In the genomic region with DNA sequence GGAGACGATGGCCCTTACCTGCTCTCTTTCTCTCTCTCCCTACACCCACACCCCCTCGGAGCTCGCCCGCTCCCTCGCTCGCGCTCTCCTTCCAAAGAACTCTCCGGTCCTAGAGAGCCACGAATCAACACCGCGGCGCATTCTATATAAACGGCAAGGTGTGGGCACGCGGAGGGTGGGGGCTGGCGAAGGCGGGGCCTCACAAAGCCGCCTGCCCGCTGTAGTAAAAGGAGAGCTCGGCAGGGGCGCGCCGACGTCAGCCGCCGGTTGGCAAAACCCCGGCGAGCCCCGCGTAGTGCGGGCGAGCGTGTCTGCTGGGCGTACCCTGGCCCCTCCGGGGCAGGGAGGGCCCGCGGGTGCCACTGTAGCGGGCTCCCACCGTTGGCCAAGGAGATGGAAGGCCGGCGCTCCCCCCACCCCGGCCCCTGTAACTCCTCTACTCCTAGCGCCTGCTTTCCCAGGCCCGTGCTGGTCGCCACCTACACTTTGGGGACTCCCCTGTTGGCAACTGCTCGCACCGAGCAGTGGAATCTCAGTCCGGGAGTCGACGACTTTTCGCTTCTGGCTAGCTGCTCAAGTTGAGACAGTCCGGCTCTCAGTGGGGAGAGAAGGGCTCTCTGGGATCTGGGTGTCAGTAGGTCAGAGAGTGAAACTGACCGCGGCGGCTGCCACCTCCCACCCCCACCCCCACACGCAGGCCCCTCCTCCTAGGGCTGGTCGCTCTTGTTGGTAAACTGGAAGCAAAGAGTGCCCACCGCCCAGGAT, we compare ENCODE assay signal across 8 cellular contexts.
DNase-seq lines count a peak whose midpoint lies in the region; ATAC-seq and TF ChIP-seq lines count a peak whose summit lies in the region.

No MANE protein-coding gene starts in this region.

- H3K4me1 ChIP-seq in neuronal stem cell (ENCODE audit: control insufficient read depth in 2 of 2, insufficient read depth in 1 of 2, low read depth in 1 of 2, low read length in 2 of 2), result peaks cover 4 to 11% of the 10 kb centered on the region in 2 donors

- no peak for TF ChIP-seq CTCF in fibroblast of the aortic adventitia (IDR thresholded peaks at IDR 0.05; ENCODE audit: insufficient read depth, low read length)

- no peak overlapping the region for H3K27ac Mint-ChIP-seq in activated T-cell treated with anti-CD3 and anti-CD28 coated beads, Interleukin-2, amount 50 U/mL, for 24 hours

- no peaks in the 10 kb centered on the region for H3K79me1 ChIP-seq in neuronal stem cell (ENCODE audit: low read depth, low read length)

- no CpG with 5 or more reads among the region's 58 CpGs for WGBS in neuronal stem cell (ENCODE audit: extremely low coverage in 2 of 2, insufficient read length in 2 of 2, insufficient replicate concordance in 1 of 2), 2 donors

- no peak overlapping the region for H2BK15ac ChIP-seq in neuronal stem cell (ENCODE audit: low read length)

- H3K4me3 ChIP-seq in fibroblast of the aortic adventitia (ENCODE audit: low read depth, low read length), result peak overlapping the region; percentile 66
- H3K4me3 ChIP-seq in neuronal stem cell (ENCODE audit: low read length in 2 of 2), result peak overlapping the region; percentile 53 to 83

- no peaks in the 10 kb centered on the region for H3K27me3 ChIP-seq in neuronal stem cell (ENCODE audit: control insufficient read depth in 3 of 3, insufficient read depth in 3 of 3, low read depth in 1 of 3, low read length in 3 of 3)

- no peak overlapping the region for H3K4ac ChIP-seq in neuronal stem cell (ENCODE audit: low read length)

- peak overlapping the region; percentile 87 for H3K18ac ChIP-seq in neuronal stem cell (ENCODE audit: low read length)

- H3K27me3 Mint-ChIP-seq in activated T-cell treated with anti-CD3 and anti-CD28 coated beads, Interleukin-2, amount 50 U/mL, for 24 hours, result peaks cover 81% of the 10 kb centered on the region

- peak overlapping the region; percentile 87 for H2AFZ ChIP-seq in neuronal stem cell (ENCODE audit: low read length)

- no peaks in the 10 kb centered on the region for H3K9me3 ChIP-seq in neuronal stem cell (replicated peaks in 1 of 2; ENCODE audit: control insufficient read depth in 2 of 2, insufficient read depth in 1 of 2, low read depth in 1 of 2, low read length in 2 of 2)

- no peaks in the 10 kb centered on the region for H3K36me3 Mint-ChIP-seq in activated T-cell treated with anti-CD3 and anti-CD28 coated beads, Interleukin-2, amount 50 U/mL, for 24 hours (ENCODE audit: low read depth)

- no peak overlapping the region for H3K27ac ChIP-seq in neuronal stem cell (replicated peaks; ENCODE audit: low read length)

- H3K4me3 Mint-ChIP-seq in activated T-cell treated with anti-CD3 and anti-CD28 coated beads, Interleukin-2, amount 50 U/mL, for 24 hours, result peak overlapping the region; percentile 46

- H3K36me3 ChIP-seq in neuronal stem cell (replicated peaks in 1 of 2; ENCODE audit: control insufficient read depth in 2 of 2, insufficient read depth in 2 of 2, low read length in 2 of 2), result no peaks in the 10 kb centered on the region

- H4K8ac ChIP-seq in neuronal stem cell (ENCODE audit: low read depth, low read length), result no peak overlapping the region

- H3K4me1 Mint-ChIP-seq in activated T-cell treated with anti-CD3 and anti-CD28 coated beads, Interleukin-2, amount 50 U/mL, for 24 hours (ENCODE audit: low read depth), result peaks cover 4% of the 10 kb centered on the region

- no peak overlapping the region for H2BK12ac ChIP-seq in neuronal stem cell (ENCODE audit: low read length)

- peak overlapping the region; percentile 73 for H3K4me2 ChIP-seq in neuronal stem cell (ENCODE audit: insufficient read depth, low read length, poor library complexity, severe bottlenecking)

- H4K91ac ChIP-seq in neuronal stem cell (ENCODE audit: low read depth, low read length, poor library complexity), result no peak overlapping the region

- no peak for DNase-seq in activated T-cell treated with anti-CD3 and anti-CD28 coated beads, Interleukin-2, amount 50 U/mL, for 24 hours
- DNase-seq in activated T-cell treated with anti-CD3 and anti-CD28 coated beads, Interleukin-2, amount 50 U/mL, for 1 hour, result no peak
- DNase-seq in SK-N-DZ (ENCODE audit: low spot score), result peak; percentile 81
- DNase-seq in fibroblast of the aortic adventitia (ENCODE audit: low read depth), result peak; percentile 19
- DNase-seq in neuronal stem cell (ENCODE audit: low spot score), result no peak
- no peak for DNase-seq in stimulated activated CD4-positive, alpha-beta T cell treated with anti-CD3 and anti-CD28 coated beads, Interleukin-1b, Interleukin-23, amount 100 ng/mL, for 48 hours
- no peak for DNase-seq in SKM-1 treated with dmso at 0.1 percent for 144 hours (lab: John Stamatoyannopoulos, UW; ENCODE audit: unreplicated experiment)

- no peak for ATAC-seq in HG03354 (IDR thresholded peaks at IDR 0.05; ENCODE audit: poor library complexity, severe bottlenecking, unreplicated experiment)

- H2BK120ac ChIP-seq in neuronal stem cell (ENCODE audit: low read depth, low read length), result no peak overlapping the region

- H3K23ac ChIP-seq in neuronal stem cell (ENCODE audit: low read depth, low read length, poor library complexity), result no peak overlapping the region

- no peak overlapping the region for H3K14ac ChIP-seq in neuronal stem cell (ENCODE audit: low read length)

- H2BK5ac ChIP-seq in neuronal stem cell (ENCODE audit: low read length), result peak overlapping the region; percentile 39

- H3K9ac ChIP-seq in neuronal stem cell (ENCODE audit: low read depth, low read length, poor library complexity), result no peak overlapping the region

- H3K9me3 Mint-ChIP-seq in activated T-cell treated with anti-CD3 and anti-CD28 coated beads, Interleukin-2, amount 50 U/mL, for 24 hours, result no peaks in the 10 kb centered on the region

- no peak overlapping the region for H2AK5ac ChIP-seq in neuronal stem cell (ENCODE audit: low read depth, low read length)

Comparison
In these comparisons a context has a peak if more than half of its experiments do, and no peak if none do; other contexts are left out.
1. DNase-seq: peak in SK-N-DZ (single experiment) and fibroblast of the aortic adventitia (single experiment); none in activated T-cell treated with anti-CD3 and anti-CD28 coated beads, Interleukin-2, amount 50 U/mL, for 24 hours (single experiment), activated T-cell treated with anti-CD3 and anti-CD28 coated beads, Interleukin-2, amount 50 U/mL, for 1 hour (single experiment), neuronal stem cell (single experiment), stimulated activated CD4-positive, alpha-beta T cell treated with anti-CD3 and anti-CD28 coated beads, Interleukin-1b, Interleukin-23, amount 100 ng/mL, for 48 hours (single experiment) and SKM-1 treated with dmso at 0.1 percent for 144 hours (single experiment).